In genomic region chr15:40939909-40940801, GRCh38 we compare ENCODE assay signal across 10 cellular contexts. TPM values are rescaled to one million over a fixed set of nuclear protein-coding genes. Genes with fewer than 3 reads are reported as not detected.
DNase-seq lines count a peak whose midpoint lies in the region; ATAC-seq and TF ChIP-seq lines count a peak whose summit lies in the region.
"Had no signal": no experiment of that assay in that cellular context is flagged by ENCODE, and none has a peak within 500 bp of the region (broad histone marks: within the 10 kb centered on the region; RNA-seq: fewer than 3 reads in every experiment).

No MANE protein-coding gene starts in this region.

- no peaks in the 10 kb centered on the region for H3K36me3 Mint-ChIP-seq in WTC11

- CTCF ChIA-PET in WTC11 (lab: Charles Lee), result interaction anchor here (1.3 to 6.5 kb wide), 12 partner anchors 12 to 175 kb away, joined by 4 to 203 read pairs (median 23); partner anchors contain the start of genes CHAC1, DLL4 and VPS18

- H3K27me3 Mint-ChIP-seq in WTC11 (ENCODE audit: low read depth), result peaks cover 36% of the 10 kb centered on the region

- no peak overlapping the region for H3K27ac Mint-ChIP-seq in WTC11

- POLR2A ChIA-PET in WTC11 (lab: Charles Lee), result interaction anchor here (2.9 to 5.0 kb wide), 2 partner anchors 11 to 13 kb away, joined by 43 to 80 read pairs; partner anchors contain the start of genes CHAC1 and DLL4

- no peak for TF ChIP-seq EP300 in stomach (IDR thresholded peaks at IDR 0.05)

- H3K27ac ChIP-seq in right atrium auricular region, result peak overlapping the region; percentile 81 to 86
- peak overlapping the region; percentile 23 to 90 (median 88) for H3K27ac ChIP-seq in stomach

- peak; percentile 19 for DNase-seq in NCI-H2107 treated with DMSO at 0.1 percent for 48 hours (lab: John Stamatoyannopoulos, UW; ENCODE audit: unreplicated experiment)
- DNase-seq in NCI-H2107 (lab: John Stamatoyannopoulos, UW), result no peak
- no peak for DNase-seq in WTC11 (ENCODE audit: low spot score)
- DNase-seq in right atrium auricular region (ENCODE audit: low spot score), result peak; percentile 68
- no peak for DNase-seq in stomach
- no peak for DNase-seq in NCI-H1105 (lab: John Stamatoyannopoulos, UW)
- no peak for DNase-seq in NK-92 (lab: John Stamatoyannopoulos, UW; ENCODE audit: unreplicated experiment)
- DNase-seq in inferior parietal cortex (ENCODE audit: extremely low spot score), result no peak
- DNase-seq: activated CD4-positive, alpha-beta T cell treated with anti-CD3 and anti-CD28 coated beads for 4 hours had no signal

- H3K27me3 ChIP-seq in right atrium auricular region (no peaks in the 10 kb centered on the region), stomach (no peaks in the 10 kb centered on the region)

- peak overlapping the region in 1 of 2 donors; percentile 14 for H3K4me3 ChIP-seq in right atrium auricular region
- H3K4me3 ChIP-seq in stomach, result no peak overlapping the region

- H3K4me1 ChIP-seq in right atrium auricular region, result peaks cover 0 to 71% of the 10 kb centered on the region in 2 donors
- H3K4me1 ChIP-seq in stomach, result peaks cover 22 to 44% (median 34%) of the 10 kb centered on the region in 4 donors

- ATAC-seq in WTC11, result no peak

- H3K4me1 Mint-ChIP-seq in WTC11, result peaks cover 25% of the 10 kb centered on the region

- intact Hi-C loops in stomach (cut with DNase I; ENCODE audit: low total_unique reads), result no loop called here

- H3K36me3 ChIP-seq in right atrium auricular region (no peaks in the 10 kb centered on the region), stomach (peaks cover 0 to 10% (median 0%) of the 10 kb centered on the region in 4 donors)

- WGBS in stomach, 5 donors, result 50 to 66% (median 62%) methylated on average over 12 to 17 of the region's 17 CpGs

- no peak for TF ChIP-seq POLR2A in stomach (IDR thresholded peaks at IDR 0.05)

- H3K4me3 Mint-ChIP-seq in WTC11, result peak overlapping the region; percentile 16; the same call in 1 of the 2 replicates

- H3K9me3 ChIP-seq in right atrium auricular region, result no peaks in the 10 kb centered on the region
- no peaks in the 10 kb centered on the region for H3K9me3 ChIP-seq in stomach

- no peaks in the 10 kb centered on the region for H3K9me3 Mint-ChIP-seq in WTC11

- no peak for TF ChIP-seq CTCF in WTC11 (IDR thresholded peaks at IDR 0.05)
- no peak for TF ChIP-seq CTCF in right atrium auricular region (IDR thresholded peaks at IDR 0.05)
- no peak for TF ChIP-seq CTCF in stomach (IDR thresholded peaks at IDR 0.05)

TF ChIP-seq in WTC11, 78 proteins besides CTCF, POLR2A, EP300 and RAD21:
- TF ChIP-seq NFE2L1 (CRISPR knock-in tag; IDR thresholded peaks at IDR 0.05) (no peak), ZNF416 (CRISPR knock-in tag; IDR thresholded peaks at IDR 0.05) (no peak), ATF6 (CRISPR knock-in tag; IDR thresholded peaks at IDR 0.05) (no peak), OVOL2 (CRISPR knock-in tag; IDR thresholded peaks at IDR 0.05; ENCODE audit: borderline replicate concordance) (no peak), CDX4 (CRISPR knock-in tag; IDR thresholded peaks at IDR 0.05; ENCODE audit: borderline replicate concordance) (no peak), ATF1 (CRISPR knock-in tag; IDR thresholded peaks at IDR 0.05) (no peak), CBFB (CRISPR knock-in tag; IDR thresholded peaks at IDR 0.05; ENCODE audit: low read depth) (no peak), ZNF263 (CRISPR knock-in tag; IDR thresholded peaks at IDR 0.05; ENCODE audit: low read depth) (no peak), ZBTB43 (CRISPR knock-in tag; IDR thresholded peaks at IDR 0.05) (no peak), ESRRA (CRISPR knock-in tag; IDR thresholded peaks at IDR 0.05; ENCODE audit: borderline replicate concordance) (no peak), USF1 (CRISPR knock-in tag; IDR thresholded peaks at IDR 0.05) (no peak), MXD4 (CRISPR knock-in tag; IDR thresholded peaks at IDR 0.05; ENCODE audit: borderline replicate concordance) (no peak)

RNA-seq across cellular contexts. Expression of gene DLL4, which starts 11.0 kb away (rescaled TPM):
- total RNA-seq in WTC11 (2021) (0.94 to 1.6 TPM (median 1.1 TPM) in 3 replicates), right atrium auricular region (1 to 10 TPM; 7.5 to 9.8 TPM), stomach (10 to 100 TPM in 1 of 5 donors, 1 to 10 TPM in 3, under 1 TPM in 1; 0.89 to 20.0 (median 3.3) TPM)
- polyA plus RNA-seq in stomach, result 1 to 10 TPM in 2 of 3 donors, under 1 TPM in 1; 0.56 to 2.2 (median 1.5) TPM
- total RNA-seq: smooth muscle cell had no signal
- polyA plus RNA-seq: smooth muscle cell had no signal

RNA-seq across cellular contexts. Expression of gene CHAC1, which starts 13.1 kb away (rescaled TPM):
- 17.2 to 31.0 TPM (median 17.7 TPM) in 3 replicates for total RNA-seq in WTC11 (2021)
- total RNA-seq in right atrium auricular region, result 10 to 100 TPM; 11.9 to 36.1 TPM
- total RNA-seq in stomach, result 10 to 100 TPM in 1 of 5 donors, 1 to 10 TPM in 4; 1.3 to 17.1 (median 2.9) TPM
- 10 to 100 TPM in 2 of 3 donors, 1 to 10 TPM in 1; 5.7 to 61.6 (median 25.5) TPM for polyA plus RNA-seq in stomach

RNA-seq across cellular contexts. Expression of gene VPS18, which starts 45.9 kb away (rescaled TPM):
- total RNA-seq in WTC11 (2021), result 22.0 to 27.3 TPM (median 24.1 TPM) in 3 replicates
- 10 to 100 TPM; 18.1 to 26.1 TPM for total RNA-seq in right atrium auricular region
- 10 to 100 TPM in 4 of 5 donors, 1 to 10 TPM in 1; 1.8 to 24.2 (median 20.3) TPM for total RNA-seq in stomach
- 10 to 100 TPM in 1 of 3 donors, 1 to 10 TPM in 2; 5.7 to 10.8 (median 6.1) TPM for polyA plus RNA-seq in stomach

Comparison
In these comparisons a context has a peak if more than half of its experiments do, and no peak if none do; other contexts are left out.
1. DNase-seq: peak in NCI-H2107 treated with DMSO at 0.1 percent for 48 hours (single experiment) and right atrium auricular region (single experiment); none in NCI-H2107 (single experiment), WTC11 (single experiment), stomach (single experiment), NCI-H1105 (single experiment), NK-92 (single experiment) and inferior parietal cortex (single experiment).